In the genomic region with DNA sequence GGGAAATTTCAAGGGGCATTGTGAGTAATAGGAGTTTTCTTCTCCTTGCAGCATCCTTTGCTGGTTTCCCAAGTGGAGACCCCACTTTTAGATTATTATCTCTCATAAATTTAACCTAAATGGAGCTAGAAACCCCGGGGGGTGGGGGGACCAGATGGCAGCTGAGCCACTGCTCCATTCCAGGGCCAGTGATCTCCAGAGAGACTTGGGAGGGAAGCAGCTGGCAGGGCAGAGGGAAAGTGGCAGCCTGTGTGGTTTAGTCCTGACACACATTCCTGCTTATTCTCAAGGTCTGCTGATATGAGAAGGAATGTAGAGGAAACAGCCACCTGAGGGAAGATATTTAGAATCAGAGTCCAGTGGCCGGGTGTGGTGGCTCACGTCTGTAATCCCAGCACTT, we compare ENCODE assay signal across 24 cellular contexts. TPM values are rescaled to one million over a fixed set of nuclear protein-coding genes. Genes with fewer than 3 reads are reported as not detected.
DNase-seq lines count a peak whose midpoint lies in the region; ATAC-seq and TF ChIP-seq lines count a peak whose summit lies in the region.
"Had no signal": no experiment of that assay in that cellular context is flagged by ENCODE, and none has a peak within 500 bp of the region (broad histone marks: within the 10 kb centered on the region; RNA-seq: fewer than 3 reads in every experiment).

No MANE protein-coding gene starts in this region.

- DNase-seq in NCI-H2227 (lab: John Stamatoyannopoulos, UW; ENCODE audit: unreplicated experiment) (peak; percentile 42), NCI-H2227 treated with DMSO at 0.1 percent for 48 hours (lab: John Stamatoyannopoulos, UW) (no peak), NCI-H82 (lab: John Stamatoyannopoulos, UW) (peak; percentile 92), islet precursor cell (peak; percentile 73), Kasumi-1 (lab: John Stamatoyannopoulos, UW) (no peak), thyroid gland (no peak), smooth muscle cell (lab: John Stamatoyannopoulos, UW; ENCODE audit: unreplicated experiment) (no peak), psoas muscle (no peak)
- DNase-seq: AML-193, GDM1, GM23248, HCEC 1CT, Karpas-422, MG63, NCI-H1048, NCI-H1436, NCI-H2029 treated with DMSO at 0.1 percent for 48 hours, NCI-H526, Peyer's patch had no signal

- no peak for TF ChIP-seq CTCF in thyroid gland (IDR thresholded peaks at IDR 0.05)
- TF ChIP-seq CTCF in smooth muscle cell (IDR thresholded peaks at IDR 0.05; ENCODE audit: borderline replicate concordance, insufficient read depth, poor library complexity, severe bottlenecking): no peak
- TF ChIP-seq CTCF in psoas muscle (IDR thresholded peaks at IDR 0.05): no peak

- intact Hi-C loops in thyroid gland (cut with DNase I) (no loop called here), psoas muscle (cut with DNase I) (no loop called here)

- H3K27ac ChIP-seq in thyroid gland (no peak overlapping the region), smooth muscle cell (ENCODE audit: low read depth) (no peak overlapping the region), psoas muscle (no peak overlapping the region)
- H3K27ac ChIP-seq: 22Rv1, GM23248, Peyer's patch had no signal

- H3K9ac ChIP-seq in smooth muscle cell (ENCODE audit: low read depth): no peak overlapping the region
- H3K9ac ChIP-seq: GM23248 had no signal

- H3K4me1 ChIP-seq in thyroid gland (no peaks in the 10 kb centered on the region), smooth muscle cell (ENCODE audit: low read depth) (no peaks in the 10 kb centered on the region), psoas muscle (no peaks in the 10 kb centered on the region)
- H3K4me1 ChIP-seq: Peyer's patch had no signal

- H4K20me1 ChIP-seq in smooth muscle cell (ENCODE audit: low read depth): no peaks in the 10 kb centered on the region

- H3K36me3 ChIP-seq in thyroid gland (no peaks in the 10 kb centered on the region), smooth muscle cell (ENCODE audit: low read depth) (no peaks in the 10 kb centered on the region), psoas muscle (ENCODE audit: insufficient read depth in 1 of 2, low read depth in 1 of 2) (no peaks in the 10 kb centered on the region)
- H3K36me3 ChIP-seq: MG63, Peyer's patch had no signal

- no peaks in the 10 kb centered on the region for H3K79me2 ChIP-seq in smooth muscle cell (ENCODE audit: low read depth)

- H3K4me3 ChIP-seq in thyroid gland (replicated peaks in 1 of 3) (no peak overlapping the region), smooth muscle cell (no peak overlapping the region), psoas muscle (no peak overlapping the region)
- H3K4me3 ChIP-seq: GM23248, MG63, Peyer's patch had no signal

- TF ChIP-seq POLR2A in thyroid gland (IDR thresholded peaks at IDR 0.05): no peak

- no peaks in the 10 kb centered on the region for H3K9me3 ChIP-seq in thyroid gland
- no peaks in the 10 kb centered on the region for H3K9me3 ChIP-seq in smooth muscle cell (replicated peaks; ENCODE audit: low read depth)
- H3K9me3 ChIP-seq in psoas muscle: no peaks in the 10 kb centered on the region
- H3K9me3 ChIP-seq: MG63, Peyer's patch had no signal

- no peaks in the 10 kb centered on the region for H3K27me3 ChIP-seq in thyroid gland
- H3K27me3 ChIP-seq in smooth muscle cell (ENCODE audit: low read depth): peaks cover 28% of the 10 kb centered on the region
- H3K27me3 ChIP-seq in psoas muscle (ENCODE audit: insufficient read depth in 3 of 3, low read length in 2 of 3): peaks cover 4 to 14% (median 5%) of the 10 kb centered on the region in 3 donors
- H3K27me3 ChIP-seq: Peyer's patch had no signal

- no peak overlapping the region for H3K4me2 ChIP-seq in smooth muscle cell

- 66 to 82% methylated on average over 3 of the region's 3 CpGs for WGBS in thyroid gland, 2 donors
- WGBS in smooth muscle cell (ENCODE audit: low lambda C conversion rate): 63% methylated on average over 3 of the region's 3 CpGs
- WGBS in psoas muscle, 3 donors: 34 to 40% (median 39%) methylated on average over 3 of the region's 3 CpGs

- H3F3A ChIP-seq in smooth muscle cell (ENCODE audit: low read depth): no peaks in the 10 kb centered on the region

- ATAC-seq in psoas muscle: no peak
- ATAC-seq: Right ventricle myocardium inferior had no signal

- no peak overlapping the region for H2AFZ ChIP-seq in smooth muscle cell (ENCODE audit: low read depth)
- H2AFZ ChIP-seq: GM23248 had no signal

RNA-seq across cellular contexts. Expression of a gene that starts 16.3 kb away (rescaled TPM):
- total RNA-seq in thyroid gland: under 1 TPM; 0.39 to 0.83 (median 0.61) TPM
- 0.09 and 0.13 TPM in 2 replicates for total RNA-seq in smooth muscle cell
- polyA plus RNA-seq in smooth muscle cell: 0.28 TPM in 1 of 2 replicates, not detected in the other
- under 1 TPM in 1 of 4 donors, not detected in 3; 0.45 TPM for total RNA-seq in psoas muscle
- polyA plus RNA-seq in psoas muscle: under 1 TPM; 0.21 to 0.28 (median 0.25) TPM
- total RNA-seq: GM23248, Peyer's patch, SK-MEL-5 had no signal
- polyA plus RNA-seq: CD14-positive monocyte, GM23248, IgD-negative memory B cell had no signal

RNA-seq across cellular contexts. Expression of a gene that starts 34.9 kb away (rescaled TPM):
- 1 to 10 TPM in 2 of 4 donors, under 1 TPM in 2; 0.67 to 1.9 (median 0.93) TPM for total RNA-seq in thyroid gland
- not detected in 2 replicates for total RNA-seq in smooth muscle cell
- 0.22 TPM in 1 of 2 replicates, not detected in the other for polyA plus RNA-seq in smooth muscle cell
- 1 to 10 TPM in 2 of 4 donors, under 1 TPM in 2; 0.30 to 2.6 (median 1.2) TPM for total RNA-seq in psoas muscle
- polyA plus RNA-seq in psoas muscle: 1 to 10 TPM; 1.0 to 2.4 (median 1.9) TPM
- polyA plus RNA-seq: GM23248, IgD-negative memory B cell had no signal

RNA-seq across cellular contexts. Expression of a gene that starts 36.9 kb away (rescaled TPM):
- total RNA-seq in thyroid gland (not detected), smooth muscle cell (not detected in 2 replicates), psoas muscle (not detected)
- polyA plus RNA-seq in smooth muscle cell (0.46 and 0.90 TPM in 2 replicates), psoas muscle (under 1 TPM; 0.17 to 0.42 (median 0.25) TPM)
- total RNA-seq: GM23248, Right ventricle myocardium inferior, SK-MEL-5 had no signal
- polyA plus RNA-seq: CD14-positive monocyte, GM23248, IgD-negative memory B cell had no signal

RNA-seq across cellular contexts. Expression of a gene that starts 39.3 kb away (rescaled TPM):
- total RNA-seq in thyroid gland (100 to 1,000 TPM in 3 of 4 donors, 10 to 100 TPM in 1; 49.1 to 174 (median 111) TPM), smooth muscle cell (153 and 179 TPM in 2 replicates), psoas muscle (100 to 1,000 TPM; 230 to 354 (median 261) TPM)
- polyA plus RNA-seq in smooth muscle cell (333 and 342 TPM in 2 replicates), psoas muscle (100 to 1,000 TPM; 183 to 362 (median 220) TPM)

RNA-seq across cellular contexts. Expression of a gene that starts 49.0 kb away (rescaled TPM):
- total RNA-seq in thyroid gland (10 to 100 TPM in 1 of 4 donors, 1 to 10 TPM in 3; 7.0 to 12.4 (median 8.3) TPM), smooth muscle cell (3.3 and 8.6 TPM in 2 replicates), psoas muscle (10 to 100 TPM; 10.0 to 39.2 (median 27.5) TPM)
- polyA plus RNA-seq in smooth muscle cell (8.3 and 9.0 TPM in 2 replicates), psoas muscle (10 to 100 TPM; 26.4 to 38.3 (median 32.4) TPM)

Comparison
In these comparisons a context has a peak if more than half of its experiments do, and no peak if none do; other contexts are left out.
1. DNase-seq: peak in NCI-H2227 (single experiment), NCI-H82 (single experiment) and islet precursor cell (single experiment); none in NCI-H2227 treated with DMSO at 0.1 percent for 48 hours (single experiment), Kasumi-1 (0 of 2), thyroid gland (0 of 2), smooth muscle cell (single experiment) and psoas muscle (0 of 2).